In genomic region chr2:120669971-120670370, GRCh38 we compare ENCODE assay signal across 1 cellular context.
TF ChIP-seq lines count a peak whose summit lies in the region.

No MANE protein-coding gene starts in this region.

TF ChIP-seq in HCT116, 20 proteins besides CTCF, POLR2A, EP300 and RAD21 (continued from another document):
- no peak for TF ChIP-seq TCF7L2 (IDR thresholded peaks at IDR 0.05; ENCODE audit: borderline replicate concordance, extremely low read depth, insufficient read depth, insufficient read length)
- no peak for TF ChIP-seq YY1 (IDR thresholded peaks at IDR 0.05; ENCODE audit: extremely low read depth, insufficient replicate concordance, low read depth, low read length)
- no peak for TF ChIP-seq POLR2AphosphoS5 (IDR thresholded peaks at IDR 0.05; ENCODE audit: low read depth, low read length)
- TF ChIP-seq FOSL1 (IDR thresholded peaks at IDR 0.05; ENCODE audit: low read depth): no peak
- TF ChIP-seq ZFX (IDR thresholded peaks at IDR 0.05): no peak
- TF ChIP-seq CBX3 (IDR thresholded peaks at IDR 0.05; ENCODE audit: low read depth): no peak
- no peak for TF ChIP-seq EZH2phosphoT487 (IDR thresholded peaks at IDR 0.05; ENCODE audit: borderline replicate concordance)
